Comparison of ENCODE assay signal across 11 cellular contexts in the genomic region with DNA sequence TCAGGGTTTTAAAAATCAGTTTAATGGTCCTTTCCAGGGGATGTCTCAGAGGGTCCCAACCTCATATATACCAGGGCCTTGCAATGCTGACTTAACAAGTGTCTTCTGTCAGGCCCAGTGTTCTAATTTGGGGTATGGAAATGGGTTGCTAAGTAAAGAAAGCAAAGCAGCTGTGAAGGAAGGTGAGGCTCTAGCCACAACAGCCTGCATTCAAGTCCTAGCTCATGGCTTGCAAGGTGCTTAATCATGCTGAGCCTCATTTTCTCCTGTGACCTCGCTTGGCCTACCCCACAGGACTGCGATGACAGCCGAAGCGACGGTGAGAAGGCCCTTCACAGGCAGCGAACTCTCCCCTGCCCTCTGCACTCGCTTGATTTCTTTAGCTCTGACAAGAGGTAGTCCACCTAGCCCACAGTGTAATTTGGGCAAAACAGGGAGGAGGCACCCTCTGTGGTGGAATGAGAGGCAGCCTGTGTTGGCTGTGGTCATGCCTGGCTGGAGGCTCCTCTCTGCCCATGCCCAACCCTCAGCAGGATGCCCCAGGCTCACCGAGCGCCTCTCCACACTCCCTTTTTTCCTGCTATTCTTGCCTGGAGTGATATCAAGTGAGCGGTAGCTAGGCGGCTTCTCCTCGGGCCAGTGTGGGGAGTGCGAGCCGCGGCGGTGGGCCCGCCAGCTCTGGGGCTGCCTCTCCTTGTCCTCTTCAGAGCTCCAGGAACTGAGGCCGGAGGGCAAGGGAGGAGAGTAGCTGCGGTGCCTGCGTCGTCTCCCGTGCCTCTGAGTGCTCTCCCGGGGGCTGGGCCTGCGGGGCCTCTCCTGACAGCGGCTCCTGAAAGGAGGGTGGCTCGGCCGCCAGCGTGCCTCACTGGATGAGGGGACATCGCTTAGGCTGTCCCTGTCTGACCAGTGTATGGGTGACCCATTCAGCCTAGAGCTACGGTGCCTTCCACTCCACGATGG. TPM values are rescaled to one million over a fixed set of nuclear protein-coding genes. Genes with fewer than 3 reads are reported as not detected.
DNase-seq lines count a peak whose midpoint lies in the region; ATAC-seq, FAIRE-seq and TF ChIP-seq lines count a peak whose summit lies in the region.
"Had no signal": no experiment of that assay in that cellular context is flagged by ENCODE, and none has a peak within 500 bp of the region (broad histone marks: within the 10 kb centered on the region; RNA-seq: fewer than 3 reads in every experiment).

No MANE protein-coding gene starts in this region.

- peak; percentile 58 for ATAC-seq in GM21576 (IDR thresholded peaks at IDR 0.05; ENCODE audit: unreplicated experiment)
- peak; percentile 74 for ATAC-seq in HG03354 (IDR thresholded peaks at IDR 0.05; ENCODE audit: poor library complexity, severe bottlenecking, unreplicated experiment)
- ATAC-seq in omental fat pad (ENCODE audit: low FRiP score) = no peak
- ATAC-seq: CD8-positive, alpha-beta T cell had no signal

- H3K9me3 ChIP-seq in iPS-15b (ENCODE audit: control insufficient read depth, insufficient read depth, low read length) = no peaks in the 10 kb centered on the region
- H3K9me3 ChIP-seq: neutrophil had no signal

- DNase-seq in GM18507 (ENCODE audit: extremely low spot score, insufficient read length, low read depth) = no peak
- no peak for DNase-seq in DMS153 (lab: John Stamatoyannopoulos, UW)
- no peak for DNase-seq in KG1 (lab: John Stamatoyannopoulos, UW)
- DNase-seq in omental fat pad (ENCODE audit: low spot score) = no peak
- DNase-seq in dermis blood vessel endothelial cell = no peak
- DNase-seq: activated naive CD8-positive, alpha-beta T cell treated with anti-CD3 and anti-CD28 coated beads for 36 hours; CD8-positive, alpha-beta T cell had no signal

- peaks cover 2% of the 10 kb centered on the region for H3K4me1 ChIP-seq in iPS-15b (ENCODE audit: control insufficient read depth, insufficient read depth, low read length)

- H3K36me3 ChIP-seq in iPS-15b (ENCODE audit: control insufficient read depth, insufficient read depth, low read length) = no peaks in the 10 kb centered on the region
- H3K36me3 ChIP-seq: neutrophil had no signal

- H3K9ac ChIP-seq in iPS-15b (ENCODE audit: low read depth, low read length) = peak overlapping the region; percentile 8

- peak; percentile 78 for FAIRE-seq in GM18507 (lab: Jason Lieb, UNC)

- no peaks in the 10 kb centered on the region for H3K27me3 ChIP-seq in iPS-15b (ENCODE audit: control insufficient read depth, insufficient read depth, low read length)
- H3K27me3 ChIP-seq: neutrophil had no signal

- no peak overlapping the region for H3K4me3 ChIP-seq in iPS-15b (ENCODE audit: low read depth, low read length)

- no peak for TF ChIP-seq CTCF in omental fat pad (IDR thresholded peaks at IDR 0.05)

RNA-seq across cellular contexts. Expression of gene ILDR1, which starts 29.2 kb away (rescaled TPM):
- not detected for total RNA-seq in omental fat pad
- total RNA-seq in dermis blood vessel endothelial cell = not detected in 2 replicates
- total RNA-seq: activated naive CD8-positive, alpha-beta T cell treated with anti-CD3 and anti-CD28 coated beads for 36 hours; CD8-positive, alpha-beta T cell had no signal
